Comparison of ENCODE assay signal across 10 cellular contexts in genomic region chr11:124643605-124644425, GRCh38. TPM values are rescaled to one million over a fixed set of nuclear protein-coding genes. Genes with fewer than 3 reads are reported as not detected.
DNase-seq lines count a peak whose midpoint lies in the region; ATAC-seq, FAIRE-seq and TF ChIP-seq lines count a peak whose summit lies in the region.
"Had no signal": no experiment of that assay in that cellular context is flagged by ENCODE, and none has a peak within 500 bp of the region (broad histone marks: within the 10 kb centered on the region; RNA-seq: fewer than 3 reads in every experiment).

No MANE protein-coding gene starts in this region.

- H3K27ac Mint-ChIP-seq in nephron progenitor cell = no peak overlapping the region
- H3K27ac Mint-ChIP-seq in activated naive CD4-positive, alpha-beta T cell treated with anti-CD3 and anti-CD28 coated beads, Interleukin-2, amount 50 U/mL, for 72 hours = no peak overlapping the region
- H3K27ac Mint-ChIP-seq: activated naive CD8-positive, alpha-beta T cell treated with anti-CD3 and anti-CD28 coated beads, Interleukin-2, amount 10 ng/mL, durations not matched to agents 7 days and 5 days had no signal

- no peaks in the 10 kb centered on the region for H3K9me3 ChIP-seq in H1 (ENCODE audit: insufficient read depth in 2 of 2, low read depth in 1 of 2, low read length in 1 of 2)

- WGBS in H1 (ENCODE audit: extremely low coverage in 1 of 2, insufficient coverage in 1 of 2, insufficient read length in 1 of 2, insufficient replicate concordance in 2 of 2, low coverage in 1 of 2, low lambda C conversion rate in 2 of 2, missing lambda C conversion rate in 1 of 2), 2 experiments = 57% methylated on average over 3 of the region's 3 CpGs; no CpG with 5 or more reads in 1 of the 2 experiments

- no peaks in the 10 kb centered on the region; the same call in 1 of the 2 replicates for H3K23me2 ChIP-seq in H1 (ENCODE audit: low read depth, low read length)

- H2BK120ac ChIP-seq in H1 (replicated peaks; ENCODE audit: low read depth, low read length) = no peak overlapping the region

- TF ChIP-seq EP300 in H1 (IDR thresholded peaks at IDR 0.05; ENCODE audit: borderline replicate concordance in 1 of 2, low read depth in 2 of 2, low read length in 2 of 2) = no peak

- H3K4me1 ChIP-seq in H1 (replicated peaks in 1 of 4; ENCODE audit: control insufficient read depth in 3 of 4, insufficient read depth in 4 of 4, low read length in 3 of 4) = peaks cover 0 to 4% (median 2%) of the 10 kb centered on the region in 4 experiments; a peak in 3 of 7 replicates

- no peak overlapping the region for H3K56ac ChIP-seq in H1 (replicated peaks; ENCODE audit: insufficient read length, low read depth, low read length)

- CTCF ChIA-PET in H1 (lab: Charles Lee; ENCODE audit: partially characterized antibody) = interaction anchor here (0.6 to 8.6 kb wide), 37 partner anchors 11 to 255 kb away, joined by 3 to 69 read pairs (median 6); partner anchors contain the start of genes ESAM, PANX3, SIAE and SPA17

- no peak overlapping the region for H3K23ac ChIP-seq in H1 (ENCODE audit: insufficient read length)

- no peak overlapping the region for H2AFZ ChIP-seq in H1 (ENCODE audit: low read length)

- H3K27ac ChIP-seq in H1 (ENCODE audit: low read depth, low read length) = no peak overlapping the region

- no peak overlapping the region for H3K4me3 ChIP-seq in H1 (ENCODE audit: extremely low read depth in 1 of 4, insufficient read depth in 2 of 4, low read depth in 3 of 4, low read length in 4 of 4)

- intact Hi-C loops in sciatic nerve (cut with DNase I) = no loop called here

- H4K91ac ChIP-seq in H1 (replicated peaks; ENCODE audit: insufficient read length, low read length) = no peak overlapping the region

- H2BK5ac ChIP-seq in H1 (ENCODE audit: low read depth, low read length) = no peak overlapping the region

- H3K9me3 Mint-ChIP-seq in nephron progenitor cell = no peaks in the 10 kb centered on the region
- H3K9me3 Mint-ChIP-seq in activated naive CD4-positive, alpha-beta T cell treated with anti-CD3 and anti-CD28 coated beads, Interleukin-2, amount 50 U/mL, for 72 hours = no peaks in the 10 kb centered on the region
- H3K9me3 Mint-ChIP-seq: activated naive CD8-positive, alpha-beta T cell treated with anti-CD3 and anti-CD28 coated beads, Interleukin-2, amount 10 ng/mL, durations not matched to agents 7 days and 5 days had no signal

- peak; percentile 58 for ATAC-seq in sciatic nerve
- no peak for ATAC-seq in activated naive CD4-positive, alpha-beta T cell treated with anti-CD3 and anti-CD28 coated beads, Interleukin-2, amount 50 U/mL, for 72 hours

- TF ChIP-seq POLR2A in H1 (IDR thresholded peaks at IDR 0.05; ENCODE audit: control extremely low read depth in 1 of 2, low read depth in 2 of 2, low read length in 2 of 2) = no peak

- POLR2A ChIA-PET in H1 (lab: Charles Lee; ENCODE audit: partially characterized antibody) = interaction anchor here (1.3 kb wide), 1 partner anchor 119 kb away, joined by 4 read pairs; no protein-coding TSS in a partner anchor

- peak; percentile 85 for FAIRE-seq in H1 (lab: Jason Lieb, UNC)
- FAIRE-seq: frontal cortex had no signal

- H3K36me3 Mint-ChIP-seq in nephron progenitor cell (ENCODE audit: low read depth) = peaks cover under 1% of the 10 kb centered on the region
- H3K36me3 Mint-ChIP-seq in activated naive CD4-positive, alpha-beta T cell treated with anti-CD3 and anti-CD28 coated beads, Interleukin-2, amount 50 U/mL, for 72 hours = peaks cover 0 to under 1% of the 10 kb centered on the region in 2 donors

- H2BK20ac ChIP-seq in H1 (ENCODE audit: low read length) = no peak overlapping the region

- H3K36me3 ChIP-seq in H1 (ENCODE audit: control insufficient read depth in 2 of 4, insufficient read depth in 4 of 4, low read length in 3 of 4) = no peaks in the 10 kb centered on the region

- TF ChIP-seq RAD21 in H1 (IDR thresholded peaks at IDR 0.05 in 1 of 2, conservative IDR thresholded peaks at IDR 0.05 in 1 of 2; ENCODE audit: low read depth in 2 of 2, low read length in 2 of 2) = no peak

- H3K4ac ChIP-seq in H1 (replicated peaks; ENCODE audit: insufficient read length, low read depth, low read length) = no peak overlapping the region

- no peaks in the 10 kb centered on the region for H4K20me1 ChIP-seq in H1 (replicated peaks in 1 of 2; ENCODE audit: control insufficient read depth in 1 of 2, insufficient read depth in 2 of 2, low read length in 2 of 2)

- H3K4me1 Mint-ChIP-seq in nephron progenitor cell = peaks cover 5% of the 10 kb centered on the region

- H2AK5ac ChIP-seq in H1 (ENCODE audit: low read depth, low read length) = no peak overlapping the region

- no peaks in the 10 kb centered on the region for H3K79me1 ChIP-seq in H1 (ENCODE audit: low read depth, low read length)

- no peak overlapping the region for H3K4me2 ChIP-seq in H1 (ENCODE audit: insufficient read depth in 1 of 2, low read depth in 2 of 2, low read length in 2 of 2)

- no peak overlapping the region for H4K5ac ChIP-seq in H1 (ENCODE audit: insufficient read length, low read depth, low read length)

- no peaks in the 10 kb centered on the region for H3K27me3 ChIP-seq in H1 (replicated peaks in 1 of 4; ENCODE audit: control insufficient read depth in 3 of 4, extremely low read depth in 1 of 4, insufficient read depth in 3 of 4, low read length in 3 of 4)

- H3K79me2 ChIP-seq in H1 (ENCODE audit: control insufficient read depth in 1 of 2, insufficient read depth in 2 of 2, low read length in 2 of 2) = no peaks in the 10 kb centered on the region

- TF ChIP-seq CTCF in H1 (IDR thresholded peaks at IDR 0.05; ENCODE audit: control extremely low read depth in 1 of 3, insufficient read depth in 1 of 3, low read depth in 1 of 3, low read length in 3 of 3) = no peak
- TF ChIP-seq CTCF in nephron progenitor cell (IDR thresholded peaks at IDR 0.05) = no peak

- no peak overlapping the region for H3K14ac ChIP-seq in H1 (ENCODE audit: insufficient read length)

- no peak overlapping the region for H2BK12ac ChIP-seq in H1 (ENCODE audit: low read depth, low read length)

- H2BK15ac ChIP-seq in H1 (ENCODE audit: low read length) = no peak overlapping the region

- H3K27me3 Mint-ChIP-seq in nephron progenitor cell (ENCODE audit: low read depth, poor library complexity) = peaks cover 18% of the 10 kb centered on the region
- H3K27me3 Mint-ChIP-seq: activated naive CD8-positive, alpha-beta T cell treated with anti-CD3 and anti-CD28 coated beads, Interleukin-2, amount 10 ng/mL, durations not matched to agents 7 days and 5 days had no signal

- no peak overlapping the region for H3K18ac ChIP-seq in H1 (ENCODE audit: extremely low read depth, low read length)

- DNase-seq in ELR (ENCODE audit: low read depth) (peak; percentile 70), MV-4-11 (lab: John Stamatoyannopoulos, UW) (peak; percentile 42), H1 (ENCODE audit: low read depth in 1 of 2, low spot score in 2 of 2) (no peak), sciatic nerve (ENCODE audit: low spot score) (no peak), nephron progenitor cell (no peak), cerebellar cortex (ENCODE audit: low spot score) (no peak), NCI-H2029 treated with DMSO at 0.1 percent for 48 hours (lab: John Stamatoyannopoulos, UW) (no peak)
- DNase-seq in activated naive CD4-positive, alpha-beta T cell treated with anti-CD3 and anti-CD28 coated beads, Interleukin-2, amount 50 U/mL, for 72 hours (ENCODE audit: low spot score in 2 of 2) = no peak

- H3K9ac ChIP-seq in H1 (replicated peaks in 1 of 4; ENCODE audit: extremely low read depth in 1 of 4, low read depth in 3 of 4, low read length in 3 of 4) = no peak overlapping the region

- H3K4me3 Mint-ChIP-seq in nephron progenitor cell = no peak overlapping the region
- H3K4me3 Mint-ChIP-seq: activated naive CD8-positive, alpha-beta T cell treated with anti-CD3 and anti-CD28 coated beads, Interleukin-2, amount 10 ng/mL, durations not matched to agents 7 days and 5 days had no signal

- no peak overlapping the region for H4K8ac ChIP-seq in H1 (ENCODE audit: extremely low read depth, insufficient read depth, low read length)

RNA-seq across cellular contexts. Expression of gene TBRG1, which starts 21.2 kb away (rescaled TPM):
- 22.7 and 26.7 TPM in 2 replicates for total RNA-seq in H1 (2021; fragmentation: NEBNext Ultra II Directional; extraction: Animal tissue kit (Norgen Biotek cat#: 25700))
- polyA plus RNA-seq in H1 (2011; rRNA removed) = 13.6 and 16.3 TPM in 2 replicates
- polyA plus RNA-seq in H1 (2011; cell fraction: cytosol; rRNA removed) = 18.8 TPM
- polyA plus RNA-seq in H1 (2011; cell fraction: nucleus; rRNA removed) = 56.8 TPM
- 18.4 to 29.3 TPM (median 20.6 TPM) in 4 replicates for polyA plus RNA-seq in H1 (2012, experiment 1 of 2)
- 10.0 TPM for polyA plus RNA-seq in H1 (2012, experiment 2 of 2)
- 25.2 TPM for polyA plus RNA-seq in H1 (2013, experiment 1 of 2)
- polyA plus RNA-seq in H1 (2013, experiment 2 of 2) = 21.6 TPM
- 20.9 and 23.2 TPM in 2 replicates for polyA minus RNA-seq in H1 (2011; rRNA and poly(A)+ RNA removed)
- polyA minus RNA-seq in H1 (2011; cell fraction: cytosol; rRNA and poly(A)+ RNA removed) = 14.7 TPM
- polyA minus RNA-seq in H1 (2011; cell fraction: nucleus; rRNA and poly(A)+ RNA removed) = 31.5 TPM
- total RNA-seq in sciatic nerve = 38.8 TPM
- 10 to 100 TPM; 29.4 to 33.2 TPM for total RNA-seq in activated naive CD4-positive, alpha-beta T cell treated with anti-CD3 and anti-CD28 coated beads, Interleukin-2, amount 50 U/mL, for 72 hours

RNA-seq across cellular contexts. Expression of gene SIAE, which starts 29.7 kb away (rescaled TPM):
- total RNA-seq in H1 (2021; fragmentation: NEBNext Ultra II Directional; extraction: Animal tissue kit (Norgen Biotek cat#: 25700)) = 1.7 and 2.3 TPM in 2 replicates
- polyA plus RNA-seq in H1 (2011; rRNA removed) = 1.9 and 3.7 TPM in 2 replicates
- 3.5 TPM for polyA plus RNA-seq in H1 (2011; cell fraction: cytosol; rRNA removed)
- 4.7 TPM for polyA plus RNA-seq in H1 (2011; cell fraction: nucleus; rRNA removed)
- 1.7 to 3.0 TPM (median 2.9 TPM) in 4 replicates for polyA plus RNA-seq in H1 (2012, experiment 1 of 2)
- polyA plus RNA-seq in H1 (2012, experiment 2 of 2) = 0.42 TPM
- polyA plus RNA-seq in H1 (2013, experiment 1 of 2) = 3.6 TPM
- polyA plus RNA-seq in H1 (2013, experiment 2 of 2) = 3.7 TPM
- 2.6 and 4.5 TPM in 2 replicates for polyA minus RNA-seq in H1 (2011; rRNA and poly(A)+ RNA removed)
- 0.95 TPM for polyA minus RNA-seq in H1 (2011; cell fraction: cytosol; rRNA and poly(A)+ RNA removed)
- polyA minus RNA-seq in H1 (2011; cell fraction: nucleus; rRNA and poly(A)+ RNA removed) = 1.4 TPM
- total RNA-seq in sciatic nerve = 12.3 TPM
- 10 to 100 TPM in 1 of 2 donors, 1 to 10 TPM in 1; 7.6 to 12.3 TPM for total RNA-seq in activated naive CD4-positive, alpha-beta T cell treated with anti-CD3 and anti-CD28 coated beads, Interleukin-2, amount 50 U/mL, for 72 hours

RNA-seq across cellular contexts. Expression of gene SPA17, which starts 29.9 kb away (rescaled TPM):
- total RNA-seq in H1 (2021; fragmentation: NEBNext Ultra II Directional; extraction: Animal tissue kit (Norgen Biotek cat#: 25700)) = 4.2 and 5.2 TPM in 2 replicates
- polyA plus RNA-seq in H1 (2011; rRNA removed) = 1.8 and 3.7 TPM in 2 replicates
- polyA plus RNA-seq in H1 (2011; cell fraction: cytosol; rRNA removed) = 4.8 TPM
- 1.4 TPM for polyA plus RNA-seq in H1 (2011; cell fraction: nucleus; rRNA removed)
- 5.5 to 7.6 TPM (median 6.4 TPM) in 4 replicates for polyA plus RNA-seq in H1 (2012, experiment 1 of 2)
- polyA plus RNA-seq in H1 (2012, experiment 2 of 2) = 3.0 TPM
- 9.1 TPM for polyA plus RNA-seq in H1 (2013, experiment 1 of 2)
- polyA plus RNA-seq in H1 (2013, experiment 2 of 2) = 8.7 TPM
- 1.4 and 2.3 TPM in 2 replicates for polyA minus RNA-seq in H1 (2011; rRNA and poly(A)+ RNA removed)
- polyA minus RNA-seq in H1 (2011; cell fraction: cytosol; rRNA and poly(A)+ RNA removed) = 1.5 TPM
- polyA minus RNA-seq in H1 (2011; cell fraction: nucleus; rRNA and poly(A)+ RNA removed) = 4.6 TPM
- total RNA-seq in sciatic nerve = 2.5 TPM
- total RNA-seq in activated naive CD4-positive, alpha-beta T cell treated with anti-CD3 and anti-CD28 coated beads, Interleukin-2, amount 50 U/mL, for 72 hours = 1 to 10 TPM; 1.9 to 2.6 TPM

RNA-seq across cellular contexts. Expression of gene PANX3, which starts 32.6 kb away (rescaled TPM):
- total RNA-seq in H1 (2021; fragmentation: NEBNext Ultra II Directional; extraction: Animal tissue kit (Norgen Biotek cat#: 25700)) = not detected in 2 replicates
- not detected in 2 replicates for polyA plus RNA-seq in H1 (2011; rRNA removed)
- not detected for polyA plus RNA-seq in H1 (2011; cell fraction: cytosol; rRNA removed)
- polyA plus RNA-seq in H1 (2011; cell fraction: nucleus; rRNA removed) = not detected
- not detected in 4 replicates for polyA plus RNA-seq in H1 (2012, experiment 1 of 2)
- polyA plus RNA-seq in H1 (2012, experiment 2 of 2) = not detected
- not detected for polyA plus RNA-seq in H1 (2013, experiment 1 of 2)
- not detected for polyA plus RNA-seq in H1 (2013, experiment 2 of 2)
- not detected in 2 replicates for polyA minus RNA-seq in H1 (2011; rRNA and poly(A)+ RNA removed)
- polyA minus RNA-seq in H1 (2011; cell fraction: cytosol; rRNA and poly(A)+ RNA removed) = not detected
- not detected for polyA minus RNA-seq in H1 (2011; cell fraction: nucleus; rRNA and poly(A)+ RNA removed)
- not detected for total RNA-seq in sciatic nerve
- not detected for total RNA-seq in activated naive CD4-positive, alpha-beta T cell treated with anti-CD3 and anti-CD28 coated beads, Interleukin-2, amount 50 U/mL, for 72 hours
- total RNA-seq: activated naive CD8-positive, alpha-beta T cell treated with anti-CD3 and anti-CD28 coated beads, Interleukin-2, amount 10 ng/mL, durations not matched to agents 7 days and 5 days; frontal cortex had no signal

Comparison
In these comparisons a context has a peak if more than half of its experiments do, and no peak if none do; other contexts are left out.
1. DNase-seq: peak in ELR (single experiment) and MV-4-11 (single experiment); none in H1 (0 of 2), sciatic nerve (single experiment), nephron progenitor cell (single experiment), cerebellar cortex (single experiment), NCI-H2029 treated with DMSO at 0.1 percent for 48 hours (single experiment) and activated naive CD4-positive, alpha-beta T cell treated with anti-CD3 and anti-CD28 coated beads, Interleukin-2, amount 50 U/mL, for 72 hours (0 of 2).